ENCODE assay signal across 28 cellular contexts in the genomic region with DNA sequence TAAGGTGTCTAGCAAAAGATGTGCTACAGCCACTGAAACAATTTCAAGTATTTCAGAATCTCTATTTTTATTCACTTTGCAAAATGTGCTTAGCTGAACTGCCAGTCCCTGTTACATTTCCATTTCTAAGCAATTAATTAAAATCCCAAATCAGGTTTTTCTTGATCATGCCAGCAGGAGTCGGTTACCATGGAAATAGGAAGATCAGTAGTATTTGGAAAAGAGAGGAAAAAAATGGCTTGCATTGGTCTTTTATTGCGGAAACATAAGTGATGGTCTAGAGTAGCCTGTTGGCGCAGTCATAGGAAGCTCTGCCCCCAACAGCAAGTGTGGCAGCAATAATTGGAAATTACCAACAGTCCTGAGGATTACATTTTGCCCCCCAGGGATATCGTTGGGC.
"Had no signal": no experiment of that assay in that cellular context is flagged by ENCODE, and none has a peak within 500 bp of the region (broad histone marks: within the 10 kb centered on the region; RNA-seq: fewer than 3 reads in every experiment).

No MANE protein-coding gene starts in this region.

- H3K4me3 ChIP-seq: lower lobe of right lung, neural progenitor cell, right atrium auricular region, right lobe of liver, smooth muscle cell, tibial nerve, uterus had no signal

- H3K27ac ChIP-seq: lower lobe of right lung, neural progenitor cell, neutrophil, parathyroid adenoma, right atrium auricular region, right lobe of liver, tibial nerve, uterus had no signal

- H3K9me3 ChIP-seq: lower lobe of right lung, neutrophil, right atrium auricular region, right lobe of liver, uterus had no signal

- H3K9ac ChIP-seq: neural progenitor cell, parathyroid adenoma had no signal

- H3K27me3 Mint-ChIP-seq: naive B cell; stimulated activated memory B cell treated with anti-CD40 and anti-IgM and Interleukin-4, amounts not matched to agents 10 μg/mL and 1 μg/mL and 100 μg/mL, for 72 hours; stimulated activated naive CD8-positive, alpha-beta T cell treated with anti-CD3 and anti-CD28 coated beads, Interleukin-15, amount 100 ng/mL, for 72 hours; type B pancreatic cell had no signal

- H3K9me3 Mint-ChIP-seq: nephron progenitor cell, neural progenitor cell had no signal

- ATAC-seq: left lobe of liver; lower lobe of right lung; natural killer cell; right lobe of liver; stimulated activated memory B cell treated with anti-CD40 and anti-IgM and Interleukin-4, amounts not matched to agents 10 μg/mL and 1 μg/mL and 100 μg/mL, for 72 hours; stimulated activated naive CD8-positive, alpha-beta T cell treated with anti-CD3 and anti-CD28 coated beads, Interleukin-15, amount 100 ng/mL, for 72 hours had no signal

- H3K4me1 ChIP-seq: lower lobe of right lung, neural progenitor cell, parathyroid adenoma, right atrium auricular region, right lobe of liver, tibial nerve, uterus had no signal

- H3K36me3 Mint-ChIP-seq: immature natural killer cell; mesothelial cell of epicardium; naive B cell; natural killer cell; neural progenitor cell; stimulated activated memory B cell treated with anti-CD40 and anti-IgM and Interleukin-4, amounts not matched to agents 10 μg/mL and 1 μg/mL and 100 μg/mL, for 72 hours had no signal

- H3K36me3 ChIP-seq: lower lobe of right lung, neural progenitor cell, neutrophil, right atrium auricular region, right lobe of liver, tibial nerve, uterus had no signal

- H3K27me3 ChIP-seq: neural progenitor cell, neutrophil, right atrium auricular region, right lobe of liver, tibial nerve, uterus had no signal

- DNase-seq: immature natural killer cell; islet precursor cell; lower lobe of right lung; mammary epithelial cell; mesendoderm; naive B cell; natural killer cell; nephron progenitor cell; occipital lobe; right lobe of liver; stimulated activated CD4-positive, alpha-beta T cell treated with anti-CD3 and anti-CD28 coated beads, Interleukin-1b, Interleukin-23, amount 100 ng/mL, for 48 hours; stimulated activated CD4-positive, alpha-beta T cell treated with anti-CD3 and anti-CD28 coated beads, Interleukin-2, amount 100 ng/mL, for 48 hours; stimulated activated CD4-positive, alpha-beta T cell treated with anti-CD3 and anti-CD28 coated beads, Interleukin-4, amount 100 ng/mL, for 4 hours; stimulated activated CD8-positive, alpha-beta memory T cell treated with anti-CD3 and anti-CD28 coated beads, Interleukin-4, amount 100 ng/mL, for 48 hours; stimulated activated naive CD4-positive, alpha-beta T cell treated with Interleukin-2 at 50 U/mL for 16 hours; stimulated activated naive CD8-positive, alpha-beta T cell treated with anti-CD3 and anti-CD28 coated beads, Interleukin-15, amount 100 ng/mL, for 72 hours; substantia nigra; uterus had no signal

- H3K27ac Mint-ChIP-seq: immature natural killer cell; mesothelial cell of epicardium; naive B cell; natural killer cell; nephron progenitor cell; neural progenitor cell; stimulated activated memory B cell treated with anti-CD40 and anti-IgM and Interleukin-4, amounts not matched to agents 10 μg/mL and 1 μg/mL and 100 μg/mL, for 72 hours; stimulated activated naive CD8-positive, alpha-beta T cell treated with anti-CD3 and anti-CD28 coated beads, Interleukin-15, amount 100 ng/mL, for 72 hours; type B pancreatic cell had no signal

- H3K4me3 Mint-ChIP-seq: immature natural killer cell; mesothelial cell of epicardium; naive B cell; natural killer cell; nephron progenitor cell; neural progenitor cell; stimulated activated memory B cell treated with anti-CD40 and anti-IgM and Interleukin-4, amounts not matched to agents 10 μg/mL and 1 μg/mL and 100 μg/mL, for 72 hours; stimulated activated naive CD8-positive, alpha-beta T cell treated with anti-CD3 and anti-CD28 coated beads, Interleukin-15, amount 100 ng/mL, for 72 hours; type B pancreatic cell had no signal

- H3K4me1 Mint-ChIP-seq: immature natural killer cell; naive B cell; natural killer cell; nephron progenitor cell; stimulated activated memory B cell treated with anti-CD40 and anti-IgM and Interleukin-4, amounts not matched to agents 10 μg/mL and 1 μg/mL and 100 μg/mL, for 72 hours had no signal
